In the genomic region with DNA sequence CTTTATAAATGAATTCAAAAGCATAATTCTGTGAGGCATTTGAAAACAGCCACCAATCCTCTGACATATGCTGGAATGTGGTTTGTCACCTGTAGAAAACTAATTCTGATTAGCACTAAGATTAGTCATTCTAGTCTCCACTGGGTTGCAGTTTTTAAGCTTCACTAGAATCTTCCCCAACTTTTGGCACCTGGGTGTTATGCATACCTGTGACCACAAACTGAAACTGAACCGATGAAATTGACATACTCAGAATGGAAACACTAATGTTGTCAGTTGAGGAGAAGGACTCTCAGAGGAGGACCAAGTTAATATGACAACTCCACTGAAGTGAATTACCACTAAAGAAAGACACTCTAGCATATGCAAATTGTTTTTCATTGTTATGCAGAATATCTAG, we compare ENCODE assay signal across 19 cellular contexts.
DNase-seq lines count a peak whose midpoint lies in the region; ATAC-seq and TF ChIP-seq lines count a peak whose summit lies in the region.
"Had no signal": no experiment of that assay in that cellular context is flagged by ENCODE, and none has a peak within 500 bp of the region (broad histone marks: within the 10 kb centered on the region; RNA-seq: fewer than 3 reads in every experiment).

No MANE protein-coding gene starts in this region.

- ATAC-seq in GM18870 (IDR thresholded peaks at IDR 0.05; ENCODE audit: unreplicated experiment) (peak; percentile 91), GM21717 (IDR thresholded peaks at IDR 0.05; ENCODE audit: unreplicated experiment) (peak; percentile 80), HG03432 (IDR thresholded peaks at IDR 0.05; ENCODE audit: unreplicated experiment) (peak; percentile 42), upper lobe of left lung (ENCODE audit: low FRiP score in 2 of 2) (no peak)
- ATAC-seq: left ventricle myocardium superior, pancreas had no signal

- TF ChIP-seq CTCF in upper lobe of left lung (IDR thresholded peaks at IDR 0.05), result no peak

- no peak for TF ChIP-seq EP300 in upper lobe of left lung (IDR thresholded peaks at IDR 0.05)

- TF ChIP-seq POLR2A in upper lobe of left lung (IDR thresholded peaks at IDR 0.05), result no peak

- 55 to 57% methylated on average over 1 of the region's 1 CpG for WGBS in upper lobe of left lung, 2 donors

- no peak overlapping the region for H3K27ac ChIP-seq in upper lobe of left lung
- H3K27ac ChIP-seq: brain microvascular endothelial cell, C4-2B, pancreas, skin epidermis had no signal

- no peaks in the 10 kb centered on the region for H3K9me3 ChIP-seq in upper lobe of left lung
- H3K9me3 ChIP-seq: pancreas had no signal

- H3K27me3 ChIP-seq in upper lobe of left lung, result no peaks in the 10 kb centered on the region
- H3K27me3 ChIP-seq: brain microvascular endothelial cell, pancreas had no signal

- DNase-seq in renal cortical epithelial cell (ENCODE audit: low read depth) (peak; percentile 5), upper lobe of left lung (no peak), NCI-H748 (lab: John Stamatoyannopoulos, UW; ENCODE audit: unreplicated experiment) (no peak), SIG-M5 treated with dmso at 0.1 percent for 504 hours (lab: John Stamatoyannopoulos, UW; ENCODE audit: unreplicated experiment) (no peak)
- DNase-seq: activated CD4-positive, CD25-positive, alpha-beta regulatory T cell; activated CD8-positive, alpha-beta memory T cell treated with anti-CD3 and anti-CD28 coated beads, Interleukin-2, amount 50 U/mL, for 4 hours; brain microvascular endothelial cell; DMS53; effector CD4-positive, alpha-beta T cell; H7; left ventricle myocardium superior; NCI-H2107; pancreas; stimulated activated naive CD4-positive, alpha-beta T cell had no signal

- no peak overlapping the region for H3K4me3 ChIP-seq in upper lobe of left lung
- H3K4me3 ChIP-seq: pancreas, skin epidermis had no signal

- H3K4me1 ChIP-seq in upper lobe of left lung, result no peaks in the 10 kb centered on the region
- H3K4me1 ChIP-seq: pancreas had no signal

- H3K36me3 ChIP-seq in upper lobe of left lung, result no peaks in the 10 kb centered on the region
- H3K36me3 ChIP-seq: brain microvascular endothelial cell, pancreas had no signal

Comparison
In these comparisons a context has a peak if more than half of its experiments do, and no peak if none do; other contexts are left out.
1. ATAC-seq: peak in GM18870 (single experiment), GM21717 (single experiment) and HG03432 (single experiment); none in upper lobe of left lung (0 of 2).